13 cellular contexts compared by ENCODE assay signal in the genomic region with DNA sequence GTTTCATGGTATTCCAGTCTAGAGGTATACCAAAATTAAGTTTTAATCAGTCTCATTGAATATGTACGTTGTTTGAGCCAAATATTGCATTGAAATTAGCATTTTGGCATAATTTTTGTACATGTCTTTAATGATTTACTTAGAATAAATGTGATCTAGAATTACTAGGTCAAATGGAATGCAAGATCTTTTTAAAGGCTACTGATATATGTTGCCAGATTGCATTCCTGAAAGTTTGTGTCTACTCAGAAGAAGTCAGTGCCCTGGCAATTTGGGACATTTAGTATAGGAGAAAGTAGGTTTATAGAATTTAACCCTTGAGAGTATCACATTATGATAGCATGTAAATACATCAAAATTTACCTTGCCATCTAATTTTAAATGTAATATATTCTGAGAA. TPM values are rescaled to one million over a fixed set of nuclear protein-coding genes. Genes with fewer than 3 reads are reported as not detected.
DNase-seq lines count a peak whose midpoint lies in the region; ATAC-seq and TF ChIP-seq lines count a peak whose summit lies in the region.
"Had no signal": no experiment of that assay in that cellular context is flagged by ENCODE, and none has a peak within 500 bp of the region (broad histone marks: within the 10 kb centered on the region; RNA-seq: fewer than 3 reads in every experiment).

No MANE protein-coding gene starts in this region.

- no peak overlapping the region for H3K27ac ChIP-seq in Peyer's patch

- H3K4me3 Mint-ChIP-seq in memory B cell: no peak overlapping the region
- H3K4me3 Mint-ChIP-seq in CD14-positive monocyte: no peak overlapping the region
- H3K4me3 Mint-ChIP-seq: CD8-positive, alpha-beta T cell; endodermal cell; IgD-negative memory B cell had no signal

- H3K9me3 Mint-ChIP-seq in memory B cell: no peaks in the 10 kb centered on the region
- H3K9me3 Mint-ChIP-seq in CD14-positive monocyte: no peaks in the 10 kb centered on the region
- H3K9me3 Mint-ChIP-seq: CD8-positive, alpha-beta T cell; endodermal cell; IgD-negative memory B cell had no signal

- H3K4me1 ChIP-seq in BE2C (no peaks in the 10 kb centered on the region), Peyer's patch (no peaks in the 10 kb centered on the region)

- ATAC-seq in memory B cell (ENCODE audit: low read depth) (no peak), esophagus mucosa (no peak)
- ATAC-seq: CD8-positive, alpha-beta T cell had no signal

- DNase-seq in AG04449 (ENCODE audit: low read depth, low spot score): peak; percentile 5
- DNase-seq in HS-5 (ENCODE audit: low read depth): peak; percentile 22
- DNase-seq in cardiac fibroblast (ENCODE audit: low read depth in 2 of 2): peak; percentile 59 to 73
- DNase-seq in memory B cell (ENCODE audit: low spot score in 2 of 2): no peak
- no peak for DNase-seq in BE2C
- DNase-seq in CD14-positive monocyte (ENCODE audit: low spot score): no peak
- no peak for DNase-seq in Peyer's patch
- DNase-seq: CD8-positive, alpha-beta T cell; endodermal cell; NCI-H2081; T-helper 9 cell had no signal

- H3K36me3 ChIP-seq in BE2C: peaks cover 78% of the 10 kb centered on the region
- peaks cover 0 to 59% (median 0%) of the 10 kb centered on the region in 3 donors for H3K36me3 ChIP-seq in Peyer's patch

- H3K4me1 Mint-ChIP-seq in memory B cell (peaks cover 24% of the 10 kb centered on the region), CD14-positive monocyte (peaks cover 8% of the 10 kb centered on the region)

- H3K36me3 Mint-ChIP-seq in memory B cell (peaks cover 31% of the 10 kb centered on the region), CD14-positive monocyte (peaks cover 66 to 84% of the 10 kb centered on the region in 2 donors)
- H3K36me3 Mint-ChIP-seq: IgD-negative memory B cell had no signal

- H3K4me3 ChIP-seq in AG04449 (ENCODE audit: low read depth, low read length) (no peak overlapping the region), cardiac fibroblast (replicated peaks in 1 of 2; ENCODE audit: low read depth in 2 of 2, low read length in 2 of 2) (no peak overlapping the region), BE2C (ENCODE audit: low read depth, low read length) (no peak overlapping the region), Peyer's patch (no peak overlapping the region)

- no peaks in the 10 kb centered on the region for H3K27me3 ChIP-seq in BE2C
- H3K27me3 ChIP-seq in Peyer's patch: no peaks in the 10 kb centered on the region

- H3K9me3 ChIP-seq in BE2C: no peaks in the 10 kb centered on the region
- no peaks in the 10 kb centered on the region for H3K9me3 ChIP-seq in Peyer's patch

- H3K27me3 Mint-ChIP-seq in memory B cell: no peaks in the 10 kb centered on the region
- H3K27me3 Mint-ChIP-seq in CD14-positive monocyte (ENCODE audit: low read depth in 3 of 3): no peaks in the 10 kb centered on the region
- H3K27me3 Mint-ChIP-seq: IgD-negative memory B cell had no signal

- TF ChIP-seq CTCF in AG04449 (IDR thresholded peaks at IDR 0.05; ENCODE audit: insufficient read depth, low read length, missing control alignments): no peak
- no peak for TF ChIP-seq CTCF in cardiac fibroblast (IDR thresholded peaks at IDR 0.05; ENCODE audit: low read depth, low read length)
- no peak for TF ChIP-seq CTCF in BE2C (IDR thresholded peaks at IDR 0.05; ENCODE audit: low read depth, low read length)
- TF ChIP-seq CTCF in CD14-positive monocyte (IDR thresholded peaks at IDR 0.05): no peak
- no peak for TF ChIP-seq CTCF in Peyer's patch (IDR thresholded peaks at IDR 0.05)

- H3K27ac Mint-ChIP-seq in memory B cell (peak overlapping the region; percentile 28), CD14-positive monocyte (no peak overlapping the region)
- H3K27ac Mint-ChIP-seq: CD8-positive, alpha-beta T cell; endodermal cell had no signal

- POLR2A ChIA-PET in AG04449 (lab: Yijun Ruan, JAX): no interaction called here

- intact Hi-C loops in CD14-positive monocyte (cut with micrococcal nuclease): loop anchor here (10.0 kb wide), 2 partner anchors 62 to 112 kb away; no protein-coding TSS in a partner anchor

- TF ChIP-seq POLR2A in Peyer's patch (IDR thresholded peaks at IDR 0.05): no peak

- CTCF ChIA-PET in AG04449 (lab: Yijun Ruan, JAX): no interaction called here

RNA-seq across cellular contexts. Expression of gene KMT2E, which starts 32.4 kb away (rescaled TPM):
- 41.2 TPM for polyA plus RNA-seq in BE2C (2012; ENCODE audit: insufficient read depth, insufficient read length, low read depth)
- total RNA-seq in esophagus mucosa: 29.0 TPM
- 10 to 100 TPM; 33.1 to 58.0 TPM for polyA plus RNA-seq in CD14-positive monocyte
- total RNA-seq in Peyer's patch: 100 to 1,000 TPM in 3 of 4 donors, 10 to 100 TPM in 1; 88.6 to 170 (median 130) TPM

Comparison
In these comparisons a context has a peak if more than half of its experiments do, and no peak if none do; other contexts are left out.
1. DNase-seq: peak in AG04449 (single experiment), HS-5 (single experiment) and cardiac fibroblast (2 of 2); none in memory B cell (0 of 2), BE2C (single experiment), CD14-positive monocyte (single experiment) and Peyer's patch (0 of 3).